Comparison of ENCODE assay signal across 26 cellular contexts in the genomic region with DNA sequence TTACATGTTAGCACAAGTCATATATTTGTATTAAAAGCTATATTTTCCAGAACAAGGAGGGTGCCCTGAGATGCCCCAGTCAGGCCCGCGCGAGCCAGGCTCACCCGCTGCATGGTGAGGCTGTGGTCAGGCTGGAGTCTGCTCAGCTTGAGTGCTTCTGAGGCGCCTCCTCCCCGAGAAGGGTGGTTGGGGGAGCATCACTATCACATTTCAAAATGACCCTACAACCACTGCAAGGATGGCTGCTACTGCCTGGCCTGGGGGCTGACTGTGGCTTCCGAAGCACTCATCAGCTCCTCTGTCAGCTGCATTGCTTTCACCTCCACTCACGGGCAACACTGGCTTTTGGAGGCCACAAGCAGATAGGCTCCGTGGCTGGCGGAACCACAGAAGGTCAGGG.
"Had no signal": no experiment of that assay in that cellular context is flagged by ENCODE, and none has a peak within 500 bp of the region (broad histone marks: within the 10 kb centered on the region; RNA-seq: fewer than 3 reads in every experiment).

No MANE protein-coding gene starts in this region.

- ATAC-seq: left cardiac atrium; left lung; lower lobe of right lung; naive thymus-derived CD8-positive, alpha-beta T cell; psoas muscle; right lobe of liver; stimulated activated memory B cell treated with anti-CD40 and anti-IgM and Interleukin-4, amounts not matched to agents 10 μg/mL and 1 μg/mL and 100 μg/mL, for 72 hours; stimulated activated naive CD8-positive, alpha-beta T cell treated with anti-CD3 and anti-CD28 coated beads, Interleukin-15, amount 100 ng/mL, for 72 hours had no signal

- DNase-seq: kidney glomerular epithelial cell; left cardiac atrium; left lung; lower lobe of right lung; mammary epithelial cell; mesenchymal stem cell; naive thymus-derived CD8-positive, alpha-beta T cell; occipital lobe; psoas muscle; right lobe of liver; stimulated activated CD4-positive, alpha-beta T cell treated with anti-CD3 and anti-CD28 coated beads, Interleukin-1b, Interleukin-23, amount 100 ng/mL, for 48 hours; stimulated activated CD4-positive, alpha-beta T cell treated with anti-CD3 and anti-CD28 coated beads, Interleukin-2, amount 100 ng/mL, for 48 hours; stimulated activated CD4-positive, alpha-beta T cell treated with anti-CD3 and anti-CD28 coated beads, Interleukin-4, amount 100 ng/mL, for 4 hours; stimulated activated CD8-positive, alpha-beta memory T cell treated with anti-CD3 and anti-CD28 coated beads, Interleukin-4, amount 100 ng/mL, for 48 hours; stimulated activated naive CD4-positive, alpha-beta T cell treated with Interleukin-2 at 50 U/mL for 16 hours; stimulated activated naive CD8-positive, alpha-beta T cell treated with anti-CD3 and anti-CD28 coated beads, Interleukin-15, amount 100 ng/mL, for 72 hours; substantia nigra had no signal

- H2AFZ ChIP-seq: hepatocyte, parathyroid adenoma had no signal

- H3K4me3 ChIP-seq: hepatocyte, left lung, lower lobe of right lung, psoas muscle, right lobe of liver, smooth muscle cell, tibial nerve, vagina had no signal

- H3K9me3 Mint-ChIP-seq: naive thymus-derived CD8-positive, alpha-beta T cell; neural crest cell; stimulated activated memory B cell treated with anti-CD40 and anti-IgM and Interleukin-4, amounts not matched to agents 10 μg/mL and 1 μg/mL and 100 μg/mL, for 72 hours; stimulated activated naive CD8-positive, alpha-beta T cell treated with anti-CD3 and anti-CD28 coated beads, Interleukin-15, amount 100 ng/mL, for 72 hours; type B pancreatic cell had no signal

- H3K4me3 Mint-ChIP-seq: naive thymus-derived CD8-positive, alpha-beta T cell; neural crest cell; stimulated activated memory B cell treated with anti-CD40 and anti-IgM and Interleukin-4, amounts not matched to agents 10 μg/mL and 1 μg/mL and 100 μg/mL, for 72 hours; stimulated activated naive CD8-positive, alpha-beta T cell treated with anti-CD3 and anti-CD28 coated beads, Interleukin-15, amount 100 ng/mL, for 72 hours; type B pancreatic cell had no signal

- H3K36me3 Mint-ChIP-seq: naive thymus-derived CD8-positive, alpha-beta T cell; stimulated activated memory B cell treated with anti-CD40 and anti-IgM and Interleukin-4, amounts not matched to agents 10 μg/mL and 1 μg/mL and 100 μg/mL, for 72 hours had no signal

- H3K27me3 ChIP-seq: hepatocyte, right lobe of liver, vagina had no signal

- H3K9me3 ChIP-seq: left lung, lower lobe of right lung, neutrophil, psoas muscle, right lobe of liver, tibial nerve, vagina had no signal

- H3K36me3 ChIP-seq: left lung, lower lobe of right lung, neutrophil, right lobe of liver, tibial nerve, vagina had no signal

- H3K79me2 ChIP-seq: hepatocyte, parathyroid adenoma had no signal

- H3K27ac ChIP-seq: hepatocyte, left lung, lower lobe of right lung, neutrophil, parathyroid adenoma, psoas muscle, right lobe of liver, vagina had no signal

- H3K9ac ChIP-seq: parathyroid adenoma had no signal

- H3K4me1 ChIP-seq: parathyroid adenoma, psoas muscle had no signal

- H3K27ac Mint-ChIP-seq: stimulated activated memory B cell treated with anti-CD40 and anti-IgM and Interleukin-4, amounts not matched to agents 10 μg/mL and 1 μg/mL and 100 μg/mL, for 72 hours; stimulated activated naive CD8-positive, alpha-beta T cell treated with anti-CD3 and anti-CD28 coated beads, Interleukin-15, amount 100 ng/mL, for 72 hours had no signal

- H3K4me2 ChIP-seq: hepatocyte, smooth muscle cell had no signal
